Comparison of ENCODE assay signal across 18 cellular contexts in the genomic region with DNA sequence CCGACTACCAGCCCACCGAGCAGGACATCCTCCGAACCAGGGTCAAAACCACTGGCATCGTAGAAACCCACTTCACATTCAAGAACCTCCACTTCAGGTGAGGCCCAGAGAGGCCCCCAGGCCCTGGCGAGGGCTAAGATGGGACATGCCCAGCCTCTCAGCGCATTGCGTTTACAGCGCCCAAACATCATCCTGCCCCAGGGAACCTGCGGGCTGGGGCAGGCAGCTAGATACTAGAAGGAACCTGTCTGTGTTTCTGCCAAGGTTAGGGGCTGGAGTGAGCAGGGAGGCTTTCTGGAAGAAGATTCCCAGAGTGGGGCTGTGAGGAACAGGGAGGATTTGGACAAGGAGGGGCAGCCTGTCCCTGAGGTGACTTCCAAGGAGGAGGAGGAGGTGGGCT.
A peak's percentile ranks its signal among the peaks of the same experiment; 100 is the strongest.
DNase-seq lines count a peak whose midpoint lies in the region; ATAC-seq lines count a peak whose summit lies in the region.
"Had no signal": no experiment of that assay in that cellular context is flagged by ENCODE, and none has a peak within 500 bp of the region (broad histone marks: within the 10 kb centered on the region; RNA-seq: fewer than 3 reads in every experiment).

No MANE protein-coding gene starts in this region.

- DNase-seq in left ventricle myocardium superior (peak; percentile 9), cardiac septum (ENCODE audit: low spot score) (no peak), epithelial cell of prostate (ENCODE audit: low read depth, low spot score) (peak; percentile 45), SW 1271 (lab: John Stamatoyannopoulos, UW) (no peak)
- DNase-seq: DMS 273 treated with DMSO at 0.1 percent for 48 hours, GDM1, GOT3, KG1, NCI-H1436, NCI-H2029 treated with DMSO at 0.1 percent for 48 hours, NCI-H510A, NCI-H774, SHP77 had no signal

- ATAC-seq in left ventricle myocardium superior (no peak), HG03097 (IDR thresholded peaks at IDR 0.05; ENCODE audit: low FRiP score, unreplicated experiment) (no peak), HG02623 (IDR thresholded peaks at IDR 0.05; ENCODE audit: unreplicated experiment) (no peak)
- ATAC-seq: GM12878 had no signal

- intact Hi-C loops in left ventricle myocardium superior (cut with micrococcal nuclease) (no loop called here), cardiac septum (cut with DNase I) (no loop called here)

- H3K27ac ChIP-seq in epithelial cell of prostate (peak overlapping the region; percentile 13), skin epidermis (peak overlapping the region in 11 of 21 experiments; percentile 21 to 74 (median 56))
- H3K27ac ChIP-seq: C4-2B had no signal

- H3K4me3 ChIP-seq in skin epidermis = no peak overlapping the region
- H3K4me3 ChIP-seq: GM12878 had no signal

Comparison
In these comparisons a context has a peak if more than half of its experiments do, and no peak if none do; other contexts are left out.
1. DNase-seq: peak in left ventricle myocardium superior (single experiment) and epithelial cell of prostate (single experiment); none in cardiac septum (single experiment) and SW 1271 (0 of 2).